ENCODE assay signal across 8 cellular contexts in genomic region chr7:30026229-30027064, GRCh38.
DNase-seq lines count a peak whose midpoint lies in the region; ATAC-seq, FAIRE-seq and TF ChIP-seq lines count a peak whose summit lies in the region.

Gene FKBP14 (minus strand): TSS chr7:30026702. CDS start chr7:30026508, 194 bp downstream.

- no peak for TF ChIP-seq CTCF in nephron (IDR thresholded peaks at IDR 0.05; ENCODE audit: unreplicated experiment in 3 of 3)

- H3K4me3 Mint-ChIP-seq in nephron = peak within 1 kb of the TSS in 2 of 3 experiments; percentile 96 to 99

- TF ChIP-seq POLR2A in H54 (IDR thresholded peaks at IDR 0.05; ENCODE audit: low read depth, low read length) = peak; percentile 29; the same call in 1 of the 2 replicates

- peak; percentile 87 for FAIRE-seq in H54 (lab: Jason Lieb, UNC)

- H3K27me3 Mint-ChIP-seq in nephron (ENCODE audit: low read depth) = no peaks in the 10 kb centered on the region

- peaks cover 47% of the 10 kb centered on the region for H3K4me1 Mint-ChIP-seq in nephron

- no peaks in the 10 kb centered on the region for H3K9me3 Mint-ChIP-seq in nephron

- peak; percentile 100 for DNase-seq in ELR (ENCODE audit: low read depth)
- peak; percentile 97 for DNase-seq in H54 (ENCODE audit: insufficient read length, low spot score)
- DNase-seq in LoVo (ENCODE audit: low spot score) = peak; percentile 100
- DNase-seq in SHP77 (lab: John Stamatoyannopoulos, UW) = peak; percentile 100
- DNase-seq in activated gamma-delta T cell (lab: John Stamatoyannopoulos, UW) = peak; percentile 51
- DNase-seq in fibroblast of the conjunctiva (ENCODE audit: low read depth) = peak; percentile 99
- peak; percentile 91 for DNase-seq in stimulated activated naive CD8-positive, alpha-beta T cell treated with anti-CD3 and anti-CD28 coated beads, Interleukin-15, Interleukin-2, amounts not matched to agents 100 U/mL and 50 U/mL, for 24 hours

- peaks cover 4% of the 10 kb centered on the region for H3K36me3 Mint-ChIP-seq in nephron (ENCODE audit: low read depth)

- peak within 1 kb of the TSS; percentile 96 to 98 (median 98) for H3K27ac Mint-ChIP-seq in nephron

- ATAC-seq in stimulated activated naive CD8-positive, alpha-beta T cell treated with anti-CD3 and anti-CD28 coated beads, Interleukin-15, Interleukin-2, amounts not matched to agents 100 U/mL and 50 U/mL, for 24 hours = peak; percentile 90

Comparison
In these comparisons a context has a peak if more than half of its experiments do, and no peak if none do; other contexts are left out.
1. Peak in every context shown above with its lines: DNase-seq and ATAC-seq.